Comparison of ENCODE assay signal across 1 cellular context in genomic region chr2:72888438-72889202, GRCh38.
TF ChIP-seq lines count a peak whose summit lies in the region.

No MANE protein-coding gene starts in this region.

TF ChIP-seq in HepG2, 621 proteins besides CTCF, POLR2A, EP300 and RAD21 (continued from another document):
- 0 out of 2 replicates have a peak, but pooled peaks have one; percentile 27 for TF ChIP-seq CBX5 (CRISPR knock-in tag; IDR thresholded peaks at IDR 0.05; ENCODE audit: borderline replicate concordance)
- TF ChIP-seq SOX13 (IDR thresholded peaks at IDR 0.05): peak; percentile 90
- TF ChIP-seq SOX13 (CRISPR knock-in tag; conservative IDR thresholded peaks at IDR 0.05 in 1 of 2, IDR thresholded peaks at IDR 0.05 in 1 of 2): peak in 1 of 2 experiments; percentile 98; a peak in 2 of 4 replicates
- TF ChIP-seq SAP130 (CRISPR knock-in tag; IDR thresholded peaks at IDR 0.05; ENCODE audit: low read depth): peak; percentile 66; the same call in 1 of the 2 replicates
- peak; percentile 64; the same call in 1 of the 2 replicates for TF ChIP-seq POGK (CRISPR knock-in tag; conservative IDR thresholded peaks at IDR 0.05)
- TF ChIP-seq TOPORS (CRISPR knock-in tag; IDR thresholded peaks at IDR 0.05): peak; percentile 45; the same call in 1 of the 2 replicates
- 0 out of 2 replicates have a peak, but pooled peaks have one; percentile 36 for TF ChIP-seq HES4 (CRISPR knock-in tag; IDR thresholded peaks at IDR 0.05; ENCODE audit: borderline replicate concordance)
- TF ChIP-seq ZNF672 (CRISPR knock-in tag; IDR thresholded peaks at IDR 0.05): 0 out of 2 replicates have a peak, but pooled peaks have one; percentile 60
- TF ChIP-seq ZNF670 (CRISPR knock-in tag; IDR thresholded peaks at IDR 0.05; ENCODE audit: borderline replicate concordance): no peak
- 0 out of 2 replicates have a peak, but pooled peaks have one; percentile 30 for TF ChIP-seq SIX1 (CRISPR knock-in tag; IDR thresholded peaks at IDR 0.05; ENCODE audit: borderline replicate concordance)
- TF ChIP-seq HNF4G (IDR thresholded peaks at IDR 0.05; ENCODE audit: borderline replicate concordance, low read depth, low read length): peak; percentile 71; the same call in 1 of the 2 replicates
- no peak for TF ChIP-seq HNF4G (CRISPR knock-in tag; IDR thresholded peaks at IDR 0.05; ENCODE audit: borderline replicate concordance, low read depth)
- TF ChIP-seq RFXAP (CRISPR knock-in tag; IDR thresholded peaks at IDR 0.05; ENCODE audit: borderline replicate concordance): 0 out of 2 replicates have a peak, but pooled peaks have one; percentile 46
- peak; percentile 60; the same call in 1 of the 2 replicates for TF ChIP-seq ZNF619 (CRISPR knock-in tag; IDR thresholded peaks at IDR 0.05)
- TF ChIP-seq HOXD1 (CRISPR knock-in tag; IDR thresholded peaks at IDR 0.05): peak; percentile 51; the same call in 1 of the 2 replicates
- no peak for TF ChIP-seq MZF1 (CRISPR knock-in tag; IDR thresholded peaks at IDR 0.05; ENCODE audit: borderline replicate concordance)
- 0 out of 2 replicates have a peak, but pooled peaks have one; percentile 37 for TF ChIP-seq ZNF766 (CRISPR knock-in tag; IDR thresholded peaks at IDR 0.05; ENCODE audit: borderline replicate concordance)
- no peak; the same call in none of the 2 replicates for TF ChIP-seq ZNF446 (CRISPR knock-in tag; IDR thresholded peaks at IDR 0.05)
- peak; percentile 91 for TF ChIP-seq CEBPG (CRISPR knock-in tag; IDR thresholded peaks at IDR 0.05)
- 0 out of 2 replicates have a peak, but pooled peaks have one; percentile 64 for TF ChIP-seq FOXJ3 (CRISPR knock-in tag; IDR thresholded peaks at IDR 0.05; ENCODE audit: borderline replicate concordance)
- peak; percentile 30; the same call in 1 of the 2 replicates for TF ChIP-seq ESRRA (CRISPR knock-in tag; IDR thresholded peaks at IDR 0.05; ENCODE audit: low read depth)
- peak; percentile 43; the same call in 1 of the 2 replicates for TF ChIP-seq ZMYM4 (CRISPR knock-in tag; IDR thresholded peaks at IDR 0.05)
- TF ChIP-seq PRDM15 (CRISPR knock-in tag; IDR thresholded peaks at IDR 0.05): peak; percentile 52; the same call in 1 of the 2 replicates
- TF ChIP-seq ZNF354B (CRISPR knock-in tag; IDR thresholded peaks at IDR 0.05): no peak
- peak; percentile 68 to 75 for TF ChIP-seq NR2F1 (CRISPR knock-in tag; IDR thresholded peaks at IDR 0.05)
- peak; percentile 79 for TF ChIP-seq NR2C2 (CRISPR knock-in tag; IDR thresholded peaks at IDR 0.05; ENCODE audit: borderline replicate concordance)
- TF ChIP-seq ELF3 (CRISPR knock-in tag; IDR thresholded peaks at IDR 0.05): peak; percentile 27
- peak; percentile 70; the same call in 1 of the 2 replicates for TF ChIP-seq ZNF337 (CRISPR knock-in tag; IDR thresholded peaks at IDR 0.05; ENCODE audit: borderline replicate concordance, low read depth)
- TF ChIP-seq NR2F2 (IDR thresholded peaks at IDR 0.05; ENCODE audit: borderline replicate concordance, low read depth): peak; percentile 79
TF ChIP-seq in HepG2: peak in this region for 125.
